9 cellular contexts compared by ENCODE assay signal in the genomic region with DNA sequence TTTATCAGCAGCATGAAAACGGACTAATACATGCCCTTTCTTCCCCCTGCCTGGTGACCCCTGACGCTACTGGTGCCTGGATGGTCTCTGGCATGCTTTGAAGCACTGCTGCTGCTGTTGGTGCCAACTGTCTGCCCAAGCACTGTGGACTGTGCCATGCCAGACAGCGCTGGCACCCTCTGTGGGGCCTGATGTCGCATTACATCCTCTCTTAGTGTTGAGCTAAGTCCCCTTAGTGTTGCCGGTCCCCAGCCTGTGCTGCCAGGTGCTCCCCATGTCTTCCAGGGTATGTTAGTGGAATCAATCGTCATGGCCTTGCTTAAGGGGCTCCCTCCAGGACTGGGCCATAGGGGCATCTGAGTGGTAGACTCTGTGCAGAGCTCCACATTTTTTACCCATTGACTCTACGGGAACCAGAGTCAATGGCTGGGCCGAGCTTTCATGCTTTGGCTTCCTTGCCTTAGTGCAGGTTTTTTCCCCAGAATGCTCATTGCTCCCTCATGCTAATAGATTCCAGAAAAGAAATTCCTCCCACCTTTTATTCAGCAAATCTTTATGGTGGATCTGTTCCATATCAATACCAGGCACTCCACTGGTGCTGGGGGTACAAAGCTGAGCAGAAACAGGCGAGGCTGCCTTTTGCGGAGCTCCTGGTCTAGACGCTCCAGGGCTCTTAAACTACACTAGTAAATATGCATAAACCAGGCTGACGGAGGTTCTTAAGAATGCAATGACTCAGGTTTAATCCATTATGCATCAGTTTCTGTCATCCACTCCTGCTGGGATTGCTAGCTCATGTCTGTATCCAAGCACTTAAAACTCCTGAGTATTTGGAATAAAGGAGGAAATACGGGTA. TPM values are rescaled to one million over a fixed set of nuclear protein-coding genes. Genes with fewer than 3 reads are reported as not detected.
DNase-seq lines count a peak whose midpoint lies in the region; ATAC-seq and TF ChIP-seq lines count a peak whose summit lies in the region.
"Had no signal": no experiment of that assay in that cellular context is flagged by ENCODE, and none has a peak within 500 bp of the region (broad histone marks: within the 10 kb centered on the region; RNA-seq: fewer than 3 reads in every experiment).

No MANE protein-coding gene starts in this region.

- no peak overlapping the region for H2AFZ ChIP-seq in OCI-LY7 (ENCODE audit: low read length)

- intact Hi-C loops in lower lobe of right lung (cut with DNase I), result no loop called here
- intact Hi-C loops in lower leg skin (cut with DNase I; ENCODE audit: low total_unique reads), result no loop called here
- intact Hi-C loops in OCI-LY7 (cut with micrococcal nuclease; ENCODE audit: unreplicated experiment), result no loop called here

- no peak for TF ChIP-seq POLR2A in lower leg skin (IDR thresholded peaks at IDR 0.05)

- no peaks in the 10 kb centered on the region for H3K9me2 ChIP-seq in OCI-LY7 (ENCODE audit: insufficient read depth, low read length)

- CTCF ChIA-PET in OCI-LY7 (lab: Charles Lee; ENCODE audit: unreplicated experiment), result no interaction called here

- H3K27me3 ChIP-seq in lower lobe of right lung (ENCODE audit: low read depth), result no peaks in the 10 kb centered on the region

- no peaks in the 10 kb centered on the region for H3K9me3 ChIP-seq in lower lobe of right lung
- no peaks in the 10 kb centered on the region for H3K9me3 ChIP-seq in OCI-LY7 (ENCODE audit: low read length)

- no peak overlapping the region for H3K27ac ChIP-seq in lower lobe of right lung
- no peak overlapping the region for H3K27ac ChIP-seq in OCI-LY7 (ENCODE audit: low read depth, low read length, poor library complexity, severe bottlenecking)

- no peak overlapping the region for H3K4me2 ChIP-seq in OCI-LY7 (ENCODE audit: low read length)

- TF ChIP-seq CTCF in AG09319 (IDR thresholded peaks at IDR 0.05; ENCODE audit: low read depth, low read length), result no peak
- TF ChIP-seq CTCF in choroid plexus epithelial cell (conservative IDR thresholded peaks at IDR 0.05; ENCODE audit: low read depth, low read length), result no peak
- no peak for TF ChIP-seq CTCF in lower lobe of right lung (IDR thresholded peaks at IDR 0.05)
- no peak for TF ChIP-seq CTCF in lower leg skin (IDR thresholded peaks at IDR 0.05)
- no peak for TF ChIP-seq CTCF in OCI-LY7 (conservative IDR thresholded peaks at IDR 0.05; ENCODE audit: low read length)

- H3K4me1 ChIP-seq in lower lobe of right lung (peaks cover 34% of the 10 kb centered on the region), OCI-LY7 (ENCODE audit: insufficient read depth, low read length, poor library complexity, severe bottlenecking) (no peaks in the 10 kb centered on the region)

- H3K4me3 ChIP-seq in choroid plexus epithelial cell (ENCODE audit: low read depth, low read length) (no peak overlapping the region), lower lobe of right lung (no peak overlapping the region), lower leg skin (ENCODE audit: low read depth, poor library complexity, severe bottlenecking) (no peak overlapping the region), OCI-LY7 (ENCODE audit: low read depth, low read length, poor library complexity, severe bottlenecking) (no peak overlapping the region)

- H3K36me3 ChIP-seq in lower lobe of right lung (no peaks in the 10 kb centered on the region), OCI-LY7 (ENCODE audit: insufficient read depth, low read length) (no peaks in the 10 kb centered on the region)

- no TSS peak for BruUV-seq in OCI-LY7 (replicated peaks; lab: Mats Ljungman, UMichigan)

- H4K20me1 ChIP-seq in OCI-LY7 (ENCODE audit: insufficient read depth, low read length), result no peaks in the 10 kb centered on the region

- POLR2A ChIA-PET in OCI-LY7 (lab: Charles Lee), result interaction anchor here (0.6 kb wide), 2 partner anchors 10 to 1839 kb away, joined by 3 read pairs; no protein-coding TSS in a partner anchor

- 66 to 68% methylated on average over 11 to 13 of the region's 13 CpGs for WGBS in lower leg skin, 2 donors

- DNase-seq in AG09319 (ENCODE audit: extremely low read depth, low read depth) (peak; percentile 67), LHCN-M2 (ENCODE audit: low read depth) (peak; percentile 93), choroid plexus epithelial cell (ENCODE audit: low read depth) (peak; percentile 98), lower lobe of right lung (no peak), lower leg skin (ENCODE audit: low spot score in 2 of 2) (no peak), OCI-LY7 (ENCODE audit: low spot score) (no peak)
- no peak for DNase-seq in stimulated activated CD4-positive, alpha-beta T cell treated with anti-CD3 and anti-CD28 coated beads, Interleukin-2, amount 100 ng/mL, for 48 hours
- DNase-seq: CD8-positive, alpha-beta T cell had no signal

- no peaks in the 10 kb centered on the region for H3K79me2 ChIP-seq in OCI-LY7 (ENCODE audit: insufficient read depth, low read depth, low read length)

- peak; percentile 78 to 79 for ATAC-seq in lower lobe of right lung
- ATAC-seq in GM19452 (IDR thresholded peaks at IDR 0.05; ENCODE audit: unreplicated experiment), result no peak
- ATAC-seq: CD8-positive, alpha-beta T cell had no signal

RNA-seq across cellular contexts. Expression of a gene that starts 21.8 kb away (rescaled TPM):
- total RNA-seq in LHCN-M2 (2014; rRNA removed) (not detected in 2 replicates), lower lobe of right lung (529 TPM), lower leg skin (10 to 100 TPM in 1 of 4 donors, 1 to 10 TPM in 3; 4.9 to 19.2 (median 8.6) TPM), OCI-LY7 (2022) (not detected in 2 replicates)
- not detected for polyA plus RNA-seq in LHCN-M2 (2012)
- not detected in 2 replicates for total RNA-seq in OCI-LY7 (2014; rRNA removed; shearing (Covaris generic))
- total RNA-seq: CD8-positive, alpha-beta T cell had no signal

RNA-seq across cellular contexts. Expression of a gene that starts 35.3 kb away (rescaled TPM):
- total RNA-seq in LHCN-M2 (2014; rRNA removed) (under 0.01 TPM in 2 replicates), lower lobe of right lung (5.9 TPM), lower leg skin (under 1 TPM; 0.08 to 0.95 (median 0.55) TPM), OCI-LY7 (2022) (0.06 TPM in 1 of 2 replicates, not detected in the other)
- 0.02 TPM for polyA plus RNA-seq in LHCN-M2 (2012)
- 0.05 TPM in 1 of 2 replicates, not detected in the other for total RNA-seq in OCI-LY7 (2014; rRNA removed; shearing (Covaris generic))
- total RNA-seq: CD8-positive, alpha-beta T cell had no signal

Comparison
In these comparisons a context has a peak if more than half of its experiments do, and no peak if none do; other contexts are left out.
1. DNase-seq: peak in AG09319 (single experiment), LHCN-M2 (single experiment) and choroid plexus epithelial cell (single experiment); none in lower lobe of right lung (single experiment), lower leg skin (0 of 2), OCI-LY7 (single experiment) and stimulated activated CD4-positive, alpha-beta T cell treated with anti-CD3 and anti-CD28 coated beads, Interleukin-2, amount 100 ng/mL, for 48 hours (0 of 2).
2. RNA of a gene that starts 21.8 kb away (total RNA-seq): 529 TPM in lower lobe of right lung (single experiment); 4.9 to 19.2 TPM in lower leg skin, not detected in LHCN-M2 and not detected in OCI-LY7; every median in the first group is over 10 times any median in the second.